In the genomic region with DNA sequence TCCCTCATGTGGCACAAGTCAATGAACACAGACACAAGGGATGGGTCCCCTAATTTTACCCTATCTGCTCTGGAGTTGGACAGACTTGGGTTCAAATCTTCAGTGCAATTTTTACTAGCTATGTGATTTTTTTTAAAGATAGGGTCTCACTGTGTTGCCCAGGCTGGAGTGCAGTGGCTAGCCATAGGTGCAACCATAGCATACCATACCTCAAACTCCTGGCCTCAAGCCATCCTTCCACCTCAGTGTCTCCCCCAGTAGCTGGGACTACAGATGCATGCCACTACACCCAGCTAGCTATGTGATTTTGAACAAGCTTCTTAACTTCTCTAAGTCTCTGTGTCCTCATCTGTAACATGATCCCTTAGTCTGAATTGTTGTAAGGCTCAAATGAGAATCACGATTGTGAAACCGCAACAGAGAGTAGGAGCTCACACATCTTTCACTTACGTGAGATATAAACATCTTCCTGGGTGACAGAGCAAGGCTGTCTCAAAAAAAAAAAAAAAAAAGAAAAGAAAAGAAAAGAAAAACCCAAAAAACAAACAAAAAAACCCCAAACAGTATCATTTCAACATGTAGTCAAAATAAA, we compare ENCODE assay signal across 27 cellular contexts. TPM values are rescaled to one million over a fixed set of nuclear protein-coding genes. Genes with fewer than 3 reads are reported as not detected.
DNase-seq lines count a peak whose midpoint lies in the region; ATAC-seq and TF ChIP-seq lines count a peak whose summit lies in the region.
"Had no signal": no experiment of that assay in that cellular context is flagged by ENCODE, and none has a peak within 500 bp of the region (broad histone marks: within the 10 kb centered on the region; RNA-seq: fewer than 3 reads in every experiment).

No MANE protein-coding gene starts in this region.

- no peak overlapping the region for H3K4me2 ChIP-seq in mammary epithelial cell (ENCODE audit: insufficient read depth, low read depth, low read length)
- H3K4me2 ChIP-seq: SK-N-SH had no signal

- H3K9ac ChIP-seq in mammary epithelial cell (ENCODE audit: insufficient read depth, low read length): no peak overlapping the region
- H3K9ac ChIP-seq: SK-N-SH had no signal

- DNase-seq in MCF 10A (ENCODE audit: unreplicated experiment) (peak; percentile 33), mammary epithelial cell (no peak), OCI-M1 (lab: John Stamatoyannopoulos, UW) (peak; percentile 40), fibroblast of gingiva (ENCODE audit: low read depth) (peak; percentile 68), anterior cingulate cortex (lab: John Stamatoyannopoulos, UW) (no peak), amygdala (lab: John Stamatoyannopoulos, UW) (no peak), NCI-H1436 (lab: John Stamatoyannopoulos, UW) (no peak)
- DNase-seq: activated CD4-positive, alpha-beta T cell treated with anti-CD3 and anti-CD28 coated beads for 36 hours; activated gamma-delta T cell treated with Interleukin-2 at 50 U/mL for 16 hours; CD4-positive, alpha-beta memory T cell; head of caudate nucleus; kidney glomerular epithelial cell; NCI-H1417; NCI-H2081; NCI-H446; nephron progenitor cell; retina; SK-N-SH; stimulated activated CD4-positive, alpha-beta T cell treated with anti-CD3 and anti-CD28 coated beads, Interleukin-2, amount 100 ng/mL, for 24 hours; tibial artery had no signal

- no peak overlapping the region for H2AFZ ChIP-seq in mammary epithelial cell (ENCODE audit: low read depth, low read length)

- peaks cover 9% of the 10 kb centered on the region for H3K4me1 Mint-ChIP-seq in MCF 10A (ENCODE audit: insufficient read depth, unreplicated experiment)

- TF ChIP-seq CTCF in MCF 10A (IDR thresholded peaks at IDR 0.05; ENCODE audit: unreplicated experiment): no peak
- no peak for TF ChIP-seq CTCF in mammary epithelial cell (conservative IDR thresholded peaks at IDR 0.05 in 1 of 2, IDR thresholded peaks at IDR 0.05 in 1 of 2; ENCODE audit: extremely low read depth in 1 of 2, insufficient read depth in 1 of 2, low read depth in 1 of 2, low read length in 2 of 2)

- no peaks in the 10 kb centered on the region for H4K20me1 ChIP-seq in mammary epithelial cell (ENCODE audit: insufficient read depth, low read length)

- POLR2A ChIA-PET in MCF 10A (lab: Yijun Ruan, JAX): interaction anchor here (0.7 kb wide), 1 partner anchor 19 kb away, joined by 3 read pairs; no protein-coding TSS in a partner anchor

- H3K9me3 ChIP-seq in mammary epithelial cell (replicated peaks; ENCODE audit: insufficient read depth, low read length): no peaks in the 10 kb centered on the region
- H3K9me3 ChIP-seq: pancreas, SK-N-SH, tibial artery had no signal

- H3K4me3 Mint-ChIP-seq in MCF 10A (ENCODE audit: unreplicated experiment): no peak overlapping the region
- H3K4me3 Mint-ChIP-seq: activated CD4-positive, alpha-beta T cell treated with anti-CD3 and anti-CD28 coated beads for 36 hours; CD4-positive, alpha-beta memory T cell; nephron progenitor cell had no signal

- no peaks in the 10 kb centered on the region for H3K27me3 ChIP-seq in mammary epithelial cell (ENCODE audit: insufficient read depth, low read length)
- H3K27me3 ChIP-seq: pancreas, tibial artery had no signal

- no peaks in the 10 kb centered on the region for H3K27me3 Mint-ChIP-seq in MCF 10A (ENCODE audit: insufficient read depth, unreplicated experiment)
- H3K27me3 Mint-ChIP-seq: activated CD4-positive, alpha-beta T cell treated with anti-CD3 and anti-CD28 coated beads for 36 hours; CD4-positive, alpha-beta memory T cell had no signal

- in situ Hi-C loops in mammary epithelial cell (cut with MboI; ENCODE audit: low sequenced_read_pairs in 2 of 2): no loop called here

- ATAC-seq in HG03571 (IDR thresholded peaks at IDR 0.05; ENCODE audit: unreplicated experiment): no peak
- ATAC-seq: activated CD4-positive, alpha-beta T cell treated with anti-CD3 and anti-CD28 coated beads for 36 hours; HCT116; pancreas had no signal

- BruUV-seq in MCF 10A (replicated peaks; lab: Mats Ljungman, UMichigan) (no TSS peak), mammary epithelial cell (replicated peaks; lab: Mats Ljungman, UMichigan) (no TSS peak)

- H3K27ac ChIP-seq in mammary epithelial cell (ENCODE audit: insufficient read depth, low read depth, low read length): no peak overlapping the region
- H3K27ac ChIP-seq: pancreas, tibial artery had no signal

- H3K36me3 Mint-ChIP-seq in MCF 10A (ENCODE audit: insufficient read depth, unreplicated experiment): peaks cover 63% of the 10 kb centered on the region

- dilution Hi-C loops in mammary epithelial cell (cut with HindIII; ENCODE audit: low sequenced_read_pairs): no loop called here

- CTCF ChIA-PET in MCF 10A (lab: Yijun Ruan, JAX): interaction anchor here (0.8 to 18.8 kb wide), 5 partner anchors 8 to 31 kb away, joined by 3 to 411 read pairs (median 4); no protein-coding TSS in a partner anchor
- CTCF ChIA-PET in mammary epithelial cell (lab: Charles Lee; ENCODE audit: low non-redundant PET): interaction anchor here (0.5 kb wide), 1 partner anchor 286 kb away, joined by 8 read pairs; a partner anchor contains a TSS

- H3K79me2 ChIP-seq in mammary epithelial cell (ENCODE audit: insufficient read depth, low read length): no peaks in the 10 kb centered on the region

- peaks cover 12% of the 10 kb centered on the region for H3K4me1 ChIP-seq in mammary epithelial cell (ENCODE audit: insufficient read depth, low read length)

- no peak overlapping the region for H3K4me3 ChIP-seq in mammary epithelial cell (replicated peaks in 1 of 3; ENCODE audit: insufficient read depth in 1 of 3, low read depth in 2 of 3, low read length in 3 of 3)
- H3K4me3 ChIP-seq: lung, pancreas, tibial artery had no signal

- intact Hi-C loops in MCF 10A (cut with micrococcal nuclease): no loop called here
- intact Hi-C loops in mammary epithelial cell (cut with micrococcal nuclease): no loop called here

- no peaks in the 10 kb centered on the region for H3K36me3 ChIP-seq in mammary epithelial cell (ENCODE audit: insufficient read depth, low read length)

- WGBS in mammary epithelial cell (ENCODE audit: low coverage, missing lambda C conversion rate): 97% methylated on average over 3 of the region's 3 CpGs

- no peaks in the 10 kb centered on the region for H3K9me3 Mint-ChIP-seq in MCF 10A (ENCODE audit: unreplicated experiment)
- H3K9me3 Mint-ChIP-seq: CD4-positive, alpha-beta memory T cell; nephron progenitor cell had no signal

- no peak overlapping the region for H3K27ac Mint-ChIP-seq in MCF 10A (ENCODE audit: low read depth, unreplicated experiment)
- H3K27ac Mint-ChIP-seq: activated CD4-positive, alpha-beta T cell treated with anti-CD3 and anti-CD28 coated beads for 36 hours; CD4-positive, alpha-beta memory T cell; nephron progenitor cell had no signal

RNA-seq across cellular contexts. Expression of a gene that starts 4.7 kb away (rescaled TPM):
- total RNA-seq in MCF 10A (2022): 49.4 and 74.6 TPM in 2 replicates
- total RNA-seq in mammary epithelial cell: 100 to 1,000 TPM in 1 of 2 donors, 10 to 100 TPM in 1; 61.1 to 127 TPM
- polyA plus RNA-seq in mammary epithelial cell: 48.3 TPM
- 8.5 TPM for polyA minus RNA-seq in mammary epithelial cell

RNA-seq across cellular contexts. Expression of a gene that starts 29.2 kb away (rescaled TPM):
- total RNA-seq in MCF 10A (2022) (not detected in 2 replicates), mammary epithelial cell (not detected)
- not detected for polyA plus RNA-seq in mammary epithelial cell
- not detected for polyA minus RNA-seq in mammary epithelial cell
- total RNA-seq: activated CD4-positive, alpha-beta T cell treated with anti-CD3 and anti-CD28 coated beads for 36 hours; CD4-positive, alpha-beta memory T cell; chondrocyte; lung; M059J; pancreas had no signal
- polyA plus RNA-seq: adipose tissue; CD4-positive, alpha-beta memory T cell; lung; pancreas; SK-N-SH had no signal

RNA-seq across cellular contexts. Expression of a gene that starts 46.7 kb away (rescaled TPM):
- 328 and 381 TPM in 2 replicates for total RNA-seq in MCF 10A (2022)
- 100 to 1,000 TPM in 1 of 2 donors, 10 to 100 TPM in 1; 47.2 to 140 TPM for total RNA-seq in mammary epithelial cell
- polyA plus RNA-seq in mammary epithelial cell: 253 TPM
- 356 TPM for polyA minus RNA-seq in mammary epithelial cell

Comparison
In these comparisons a context has a peak if more than half of its experiments do, and no peak if none do; other contexts are left out.
1. DNase-seq: peak in MCF 10A (single experiment), OCI-M1 (single experiment) and fibroblast of gingiva (single experiment); none in mammary epithelial cell (single experiment), anterior cingulate cortex (0 of 58), amygdala (0 of 56) and NCI-H1436 (single experiment).